22 cellular contexts compared by ENCODE assay signal in genomic region chr21:19684328-19684727, GRCh38.
"Had no signal": no experiment of that assay in that cellular context is flagged by ENCODE, and none has a peak within 500 bp of the region (broad histone marks: within the 10 kb centered on the region; RNA-seq: fewer than 3 reads in every experiment).

No MANE protein-coding gene starts in this region.

- H3K4me1 Mint-ChIP-seq: activated CD4-positive, alpha-beta T cell treated with anti-CD3 and anti-CD28 coated beads, Interleukin-2, amount 10 ng/mL, durations not matched to agents 7 days and 5 days; activated naive CD4-positive, alpha-beta T cell treated with anti-CD3 and anti-CD28 coated beads, Interleukin-2, amount 10 ng/mL, durations not matched to agents 7 days and 5 days; activated naive CD8-positive, alpha-beta T cell treated with anti-CD3 and anti-CD28 coated beads, Interleukin-2, amount 50 U/mL, for 24 hours; central memory CD8-positive, alpha-beta T cell; naive thymus-derived CD8-positive, alpha-beta T cell; stimulated activated effector memory CD8-positive, alpha-beta T cell treated with anti-CD3 and anti-CD28 coated beads, Interleukin-12 subunit alpha, Interleukin-12 subunit beta, amount 100 ng/mL, for 72 hours had no signal

- H3K4me3 Mint-ChIP-seq: activated CD4-positive, alpha-beta T cell treated with anti-CD3 and anti-CD28 coated beads, Interleukin-2, amount 10 ng/mL, durations not matched to agents 7 days and 5 days; activated naive CD4-positive, alpha-beta T cell treated with anti-CD3 and anti-CD28 coated beads, Interleukin-2, amount 10 ng/mL, durations not matched to agents 7 days and 5 days; activated naive CD8-positive, alpha-beta T cell treated with anti-CD3 and anti-CD28 coated beads, Interleukin-2, amount 50 U/mL, for 24 hours; central memory CD8-positive, alpha-beta T cell; naive thymus-derived CD8-positive, alpha-beta T cell; stimulated activated effector memory CD8-positive, alpha-beta T cell treated with anti-CD3 and anti-CD28 coated beads, Interleukin-12 subunit alpha, Interleukin-12 subunit beta, amount 100 ng/mL, for 72 hours; type B pancreatic cell had no signal

- H3K4me3 ChIP-seq: colonic mucosa, gastrocnemius medialis, heart right ventricle, sigmoid colon, testis had no signal

- H3K27ac ChIP-seq: brain microvascular endothelial cell, colonic mucosa, gastrocnemius medialis, heart right ventricle, neutrophil, sigmoid colon, testis had no signal

- H3K9me3 ChIP-seq: colonic mucosa, gastrocnemius medialis, neutrophil, testis had no signal

- H3K36me3 ChIP-seq: brain microvascular endothelial cell, colonic mucosa, gastrocnemius medialis, heart right ventricle, neutrophil, sigmoid colon had no signal

- H3K27me3 Mint-ChIP-seq: activated CD4-positive, alpha-beta T cell treated with anti-CD3 and anti-CD28 coated beads, Interleukin-2, amount 10 ng/mL, durations not matched to agents 7 days and 5 days; activated naive CD4-positive, alpha-beta T cell treated with anti-CD3 and anti-CD28 coated beads, Interleukin-2, amount 10 ng/mL, durations not matched to agents 7 days and 5 days; activated naive CD8-positive, alpha-beta T cell treated with anti-CD3 and anti-CD28 coated beads, Interleukin-2, amount 50 U/mL, for 24 hours; central memory CD8-positive, alpha-beta T cell; naive thymus-derived CD8-positive, alpha-beta T cell; type B pancreatic cell had no signal

- H3K27ac Mint-ChIP-seq: activated CD4-positive, alpha-beta T cell treated with anti-CD3 and anti-CD28 coated beads, Interleukin-2, amount 10 ng/mL, durations not matched to agents 7 days and 5 days; activated naive CD4-positive, alpha-beta T cell treated with anti-CD3 and anti-CD28 coated beads, Interleukin-2, amount 10 ng/mL, durations not matched to agents 7 days and 5 days; activated naive CD8-positive, alpha-beta T cell treated with anti-CD3 and anti-CD28 coated beads, Interleukin-2, amount 50 U/mL, for 24 hours; naive thymus-derived CD8-positive, alpha-beta T cell; stimulated activated effector memory CD8-positive, alpha-beta T cell treated with anti-CD3 and anti-CD28 coated beads, Interleukin-12 subunit alpha, Interleukin-12 subunit beta, amount 100 ng/mL, for 72 hours; type B pancreatic cell had no signal

- DNase-seq: activated CD4-positive, alpha-beta T cell treated with anti-CD3 and anti-CD28 coated beads, Interleukin-2, amount 10 ng/mL, durations not matched to agents 7 days and 5 days; activated CD8-positive, alpha-beta memory T cell treated with anti-CD3 and anti-CD28 coated beads, Interleukin-2, amount 50 U/mL, for 4 hours; activated effector memory CD4-positive, alpha-beta T cell treated with Interleukin-2 at 50 U/mL for 16 hours; activated naive CD4-positive, alpha-beta T cell treated with anti-CD3 and anti-CD28 coated beads, Interleukin-2, amount 10 ng/mL, durations not matched to agents 7 days and 5 days; activated naive CD8-positive, alpha-beta T cell treated with anti-CD3 and anti-CD28 coated beads, Interleukin-2, amount 50 U/mL, for 24 hours; activated T-cell treated with anti-CD3 and anti-CD28 coated beads, Interleukin-2, amount 50 U/mL, for 48 hours; anterior cingulate cortex; brain microvascular endothelial cell; colonic mucosa; gastrocnemius medialis; heart right ventricle; mesendoderm; naive thymus-derived CD8-positive, alpha-beta T cell; sigmoid colon; stimulated activated CD4-positive, alpha-beta T cell treated with anti-CD3 and anti-CD28 coated beads, Interleukin-4, amount 100 ng/mL, for 24 hours; testis had no signal

- H3K36me3 Mint-ChIP-seq: activated naive CD4-positive, alpha-beta T cell treated with anti-CD3 and anti-CD28 coated beads, Interleukin-2, amount 10 ng/mL, durations not matched to agents 7 days and 5 days; naive thymus-derived CD8-positive, alpha-beta T cell; stimulated activated effector memory CD8-positive, alpha-beta T cell treated with anti-CD3 and anti-CD28 coated beads, Interleukin-12 subunit alpha, Interleukin-12 subunit beta, amount 100 ng/mL, for 72 hours; type B pancreatic cell had no signal

- H3K27me3 ChIP-seq: brain microvascular endothelial cell, colonic mucosa, gastrocnemius medialis, heart right ventricle, neutrophil, sigmoid colon, testis had no signal

- ATAC-seq: activated CD4-positive, CD25-positive, alpha-beta regulatory T cell treated with anti-CD3 and anti-CD28 coated beads, Interleukin-2, amount 50 U/mL, for 24 hours; activated naive CD8-positive, alpha-beta T cell treated with anti-CD3 and anti-CD28 coated beads, Interleukin-2, amount 50 U/mL, for 24 hours; esophagus mucosa; gastrocnemius medialis; heart right ventricle; naive thymus-derived CD8-positive, alpha-beta T cell; stimulated activated effector memory CD8-positive, alpha-beta T cell treated with anti-CD3 and anti-CD28 coated beads, Interleukin-12 subunit alpha, Interleukin-12 subunit beta, amount 100 ng/mL, for 72 hours had no signal

- H3K4me1 ChIP-seq: colonic mucosa, gastrocnemius medialis, heart right ventricle, sigmoid colon, testis had no signal
